Comparison of ENCODE assay signal across 15 cellular contexts in genomic region chr4:118975487-118976192, GRCh38.
DNase-seq lines count a peak whose midpoint lies in the region; ATAC-seq, FAIRE-seq and TF ChIP-seq lines count a peak whose summit lies in the region.
"Had no signal": no experiment of that assay in that cellular context is flagged by ENCODE, and none has a peak within 500 bp of the region (broad histone marks: within the 10 kb centered on the region; RNA-seq: fewer than 3 reads in every experiment).

No MANE protein-coding gene starts in this region.

- intact Hi-C loops in ascending aorta (cut with DNase I) (no loop called here), left colon (cut with DNase I, micrococcal nuclease) (no loop called here)

- no peak for FAIRE-seq in GM12891 (lab: Jason Lieb, UNC)
- FAIRE-seq: H1 had no signal

- H3K4me1 ChIP-seq in ascending aorta (peaks cover 16 to 59% of the 10 kb centered on the region in 2 donors), rectal smooth muscle tissue (ENCODE audit: control insufficient read depth, insufficient read depth, low read length) (peaks cover 44% of the 10 kb centered on the region), thoracic aorta (ENCODE audit: control insufficient read depth in 1 of 2, low read depth in 2 of 2) (peaks cover 30 to 77% of the 10 kb centered on the region in 2 donors)

- TF ChIP-seq CTCF in ascending aorta (IDR thresholded peaks at IDR 0.05) (no peak), thoracic aorta (IDR thresholded peaks at IDR 0.05) (no peak)

- no peak overlapping the region for H3K4me3 ChIP-seq in ascending aorta
- H3K4me3 ChIP-seq in rectal smooth muscle tissue (ENCODE audit: low read length): no peak overlapping the region
- no peak overlapping the region for H3K4me3 ChIP-seq in thoracic aorta

- no peaks in the 10 kb centered on the region for H3K36me3 ChIP-seq in ascending aorta
- no peaks in the 10 kb centered on the region for H3K36me3 ChIP-seq in rectal smooth muscle tissue (ENCODE audit: control insufficient read depth, insufficient read depth, low read length)
- no peaks in the 10 kb centered on the region for H3K36me3 ChIP-seq in thoracic aorta

- no peak overlapping the region for H3K9ac ChIP-seq in rectal smooth muscle tissue (ENCODE audit: low read length)

- H3K9me3 ChIP-seq in ascending aorta: no peaks in the 10 kb centered on the region
- H3K9me3 ChIP-seq in thoracic aorta: no peaks in the 10 kb centered on the region

- TF ChIP-seq POLR2A in GM12891 (IDR thresholded peaks at IDR 0.05; ENCODE audit: low read depth, low read length): no peak

- DNase-seq in ascending aorta (ENCODE audit: low spot score in 2 of 2) (no peak), left colon (no peak), thoracic aorta (ENCODE audit: low spot score) (no peak), GM12891 (ENCODE audit: insufficient read length, low spot score) (no peak), SW480 (ENCODE audit: low spot score) (no peak)
- DNase-seq in activated naive CD4-positive, alpha-beta T cell treated with Interleukin-2 at 50 U/mL for 16 hours: no peak
- DNase-seq: COR-L47, NCI-H1048, NCI-H146, NCI-H2081 treated with DMSO at 0.1 percent for 48 hours, NCI-H510A, NCI-H82 had no signal

- ATAC-seq in left colon (peak; percentile 24), thoracic aorta (ENCODE audit: insufficient number of reproducible peaks, low FRiP score, low read depth) (no peak)
- ATAC-seq: Panc1 had no signal

- no peaks in the 10 kb centered on the region for H3K27me3 ChIP-seq in ascending aorta
- H3K27me3 ChIP-seq in rectal smooth muscle tissue (ENCODE audit: control insufficient read depth, insufficient read depth, low read length): no peaks in the 10 kb centered on the region
- H3K27me3 ChIP-seq in thoracic aorta (replicated peaks; ENCODE audit: insufficient read depth): no peaks in the 10 kb centered on the region

- peak overlapping the region; percentile 61 to 85 for H3K27ac ChIP-seq in ascending aorta
- H3K27ac ChIP-seq in rectal smooth muscle tissue (ENCODE audit: low read depth, low read length): peak overlapping the region; percentile 73
- H3K27ac ChIP-seq in thoracic aorta: peak overlapping the region; percentile 80 to 84

TF ChIP-seq in GM12891, 5 proteins besides CTCF, POLR2A, EP300 and RAD21:
- TF ChIP-seq POLR2AphosphoS5 (IDR thresholded peaks at IDR 0.05; ENCODE audit: low read depth, low read length): no peak
- no peak for TF ChIP-seq POU2F2 (IDR thresholded peaks at IDR 0.05; ENCODE audit: low read depth, low read length)
- TF ChIP-seq SPI1 (IDR thresholded peaks at IDR 0.05; ENCODE audit: low read depth, low read length): no peak
- TF ChIP-seq PAX5 (IDR thresholded peaks at IDR 0.05; ENCODE audit: insufficient read depth, low read length, severe bottlenecking): no peak
- TF ChIP-seq TAF1 (IDR thresholded peaks at IDR 0.05; ENCODE audit: low read depth, low read length): no peak
TF ChIP-seq in GM12891: peak in this region for 0.
